In the genomic region with DNA sequence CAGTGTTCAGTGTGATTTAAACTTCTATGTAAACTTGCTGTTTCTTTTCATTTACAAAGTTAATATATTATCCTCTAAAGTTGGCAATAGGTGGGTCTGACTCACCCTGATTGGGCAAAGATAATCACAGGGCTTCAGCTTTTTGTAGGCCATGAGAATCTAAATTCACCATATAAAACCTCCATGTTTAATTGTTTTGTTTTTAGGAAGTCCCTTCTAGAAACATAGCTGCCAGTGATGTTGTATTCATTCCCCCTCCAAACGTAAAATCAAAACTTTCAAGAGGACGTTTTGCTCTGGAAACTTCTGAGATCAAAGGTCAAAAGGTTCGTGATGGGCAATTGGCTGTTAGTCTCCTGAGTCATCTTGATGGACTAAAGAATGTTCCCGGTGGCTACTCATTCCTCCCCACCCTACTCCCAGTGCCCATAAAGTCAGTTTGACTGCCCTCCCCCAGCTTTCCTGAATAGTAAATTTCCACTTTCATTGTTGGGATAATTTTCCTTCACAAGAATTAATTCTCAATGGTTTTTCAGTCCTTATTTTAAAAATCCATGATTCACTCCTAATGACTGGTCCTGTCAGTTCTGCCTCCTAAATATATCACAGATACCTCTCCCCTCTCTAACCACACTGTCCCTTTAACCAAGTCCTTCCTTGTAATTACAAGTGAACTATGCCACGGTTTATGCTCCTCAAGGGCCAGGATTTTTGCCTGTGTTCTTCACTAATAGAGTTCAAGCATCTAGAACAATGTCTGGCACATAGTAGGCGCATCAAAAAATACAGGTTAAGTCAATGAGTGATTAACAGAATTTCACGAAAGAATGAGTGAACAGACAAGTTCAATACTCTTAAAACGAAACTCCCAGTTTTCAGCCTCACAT, we compare ENCODE assay signal across 10 cellular contexts.
DNase-seq lines count a peak whose midpoint lies in the region; ATAC-seq and TF ChIP-seq lines count a peak whose summit lies in the region.
"Had no signal": no experiment of that assay in that cellular context is flagged by ENCODE, and none has a peak within 500 bp of the region (broad histone marks: within the 10 kb centered on the region; RNA-seq: fewer than 3 reads in every experiment).

No MANE protein-coding gene starts in this region.

- intact Hi-C loops in mucosa of descending colon (cut with DNase I, micrococcal nuclease), result no loop called here

- H3K4me3 ChIP-seq in mucosa of descending colon, result no peak overlapping the region
- H3K4me3 ChIP-seq: prostate gland had no signal

- H3K9me3 ChIP-seq in mucosa of descending colon, result no peaks in the 10 kb centered on the region
- H3K9me3 ChIP-seq: prostate gland had no signal

- peak; percentile 45 for DNase-seq in Daoy (ENCODE audit: low read depth)
- peak; percentile 94 for DNase-seq in LHCN-M2 (ENCODE audit: low read depth)
- DNase-seq in caudate nucleus (lab: John Stamatoyannopoulos, UW), result no peak
- peak in 1 of 3 donors; percentile 11 for DNase-seq in mucosa of descending colon
- DNase-seq in SIG-M5 treated with dmso at 0.1 percent for 504 hours (lab: John Stamatoyannopoulos, UW; ENCODE audit: unreplicated experiment), result no peak
- DNase-seq in stimulated activated CD8-positive, alpha-beta memory T cell treated with anti-CD3 and anti-CD28 coated beads, Interleukin-4, amount 100 ng/mL, for 48 hours, result no peak
- no peak for DNase-seq in DMS 273 (lab: John Stamatoyannopoulos, UW; ENCODE audit: unreplicated experiment)
- DNase-seq: activated CD8-positive, alpha-beta T cell treated with anti-CD3 and anti-CD28 coated beads, Interleukin-2, amount 10 ng/mL, durations not matched to agents 7 days and 5 days had no signal

- no peaks in the 10 kb centered on the region for H3K4me1 ChIP-seq in mucosa of descending colon (ENCODE audit: low read depth)
- H3K4me1 ChIP-seq: prostate gland had no signal

- no peaks in the 10 kb centered on the region for H3K36me3 ChIP-seq in mucosa of descending colon (ENCODE audit: low read depth)
- H3K36me3 ChIP-seq: prostate gland had no signal

- TF ChIP-seq CTCF in mucosa of descending colon (IDR thresholded peaks at IDR 0.05), result no peak

- peak overlapping the region; percentile 17 for H3K27ac ChIP-seq in caudate nucleus (ENCODE audit: low read depth, low read length)
- H3K27ac ChIP-seq: prostate gland had no signal

- ATAC-seq in mucosa of descending colon (peak; percentile 92), HG03108 (IDR thresholded peaks at IDR 0.05; ENCODE audit: unreplicated experiment) (no peak)
- ATAC-seq: activated CD8-positive, alpha-beta T cell treated with anti-CD3 and anti-CD28 coated beads, Interleukin-2, amount 10 ng/mL, durations not matched to agents 7 days and 5 days had no signal

Comparison
In these comparisons a context has a peak if more than half of its experiments do, and no peak if none do; other contexts are left out.
1. DNase-seq: peak in Daoy (single experiment) and LHCN-M2 (single experiment); none in caudate nucleus (0 of 61), SIG-M5 treated with dmso at 0.1 percent for 504 hours (single experiment), stimulated activated CD8-positive, alpha-beta memory T cell treated with anti-CD3 and anti-CD28 coated beads, Interleukin-4, amount 100 ng/mL, for 48 hours (single experiment) and DMS 273 (single experiment).